In genomic region chr22:38272373-38273134, GRCh38 we compare ENCODE assay signal across 8 cellular contexts. TPM values are rescaled to one million over a fixed set of nuclear protein-coding genes. Genes with fewer than 3 reads are reported as not detected.
DNase-seq lines count a peak whose midpoint lies in the region; ATAC-seq and TF ChIP-seq lines count a peak whose summit lies in the region.

TMEM184B (minus strand) TSS chr22:38273010; CDS start chr22:38247961, 25,049 bp downstream.

- H3K27ac ChIP-seq in OCI-LY3 (ENCODE audit: low read length) (peak within 1 kb of the TSS; percentile 99), esophagus (ENCODE audit: low read depth in 2 of 2, low read length in 1 of 2) (peak within 1 kb of the TSS; percentile 89)

- H2AFZ ChIP-seq in OCI-LY3 (ENCODE audit: low read depth, low read length) = peak within 1 kb of the TSS; percentile 26; the same call in 1 of the 2 replicates

- peak within 1 kb of the TSS; percentile 99 for H3K4me2 ChIP-seq in OCI-LY3 (ENCODE audit: low read length)

- H3K9me3 ChIP-seq in OCI-LY3 (ENCODE audit: insufficient read depth, low read length) (no peaks in the 10 kb centered on the region), esophagus (ENCODE audit: control insufficient read depth in 2 of 2, insufficient read depth in 1 of 2, low read depth in 1 of 2, low read length in 1 of 2) (no peaks in the 10 kb centered on the region), mucosa of stomach (ENCODE audit: control insufficient read depth, low read length) (no peaks in the 10 kb centered on the region)

- H3K4me3 ChIP-seq in OCI-LY3 (ENCODE audit: low read length) (peak within 1 kb of the TSS; percentile 93), esophagus (ENCODE audit: low read depth in 1 of 2, low read length in 2 of 2) (peak within 1 kb of the TSS; percentile 72 to 76), mucosa of stomach (ENCODE audit: low read length) (peak within 1 kb of the TSS; percentile 56)

- H4K20me1 ChIP-seq in OCI-LY3 (ENCODE audit: insufficient read depth, low read length) = peaks cover 49% of the 10 kb centered on the region

- no peak for TF ChIP-seq CTCF in OCI-LY3 (IDR thresholded peaks at IDR 0.05; ENCODE audit: low read depth, low read length)

- WGBS in esophagus, 2 donors = 0 to 1% methylated on average over 72 to 97 of the region's 97 CpGs

- DNase-seq in NCI-H510A treated with DMSO at 0.1 percent for 48 hours (lab: John Stamatoyannopoulos, UW) = peak; percentile 41
- DNase-seq in NCI-H510A (lab: John Stamatoyannopoulos, UW) = no peak
- DNase-seq in activated T-cell treated with anti-CD3 and anti-CD28 coated beads, Interleukin-2, amount 50 U/mL, for 1 hour = peak; percentile 87
- peak; percentile 38 to 62 for DNase-seq in stimulated activated CD8-positive, alpha-beta memory T cell treated with anti-CD3 and anti-CD28 coated beads, Interleukin-4, amount 100 ng/mL, for 4 hours (ENCODE audit: low read depth in 2 of 2, low spot score in 1 of 2)

- H3K9ac ChIP-seq in OCI-LY3 (ENCODE audit: low read length) (peak within 1 kb of the TSS; percentile 89), mucosa of stomach (ENCODE audit: low read length) (peak within 1 kb of the TSS; percentile 90)

- peak; percentile 77 for ATAC-seq in HG03103 (IDR thresholded peaks at IDR 0.05; ENCODE audit: low read depth, unreplicated experiment)

- H3K4me1 ChIP-seq in OCI-LY3 (ENCODE audit: low read length) = peaks cover 67% of the 10 kb centered on the region
- peaks cover 7 to 16% of the 10 kb centered on the region in 2 donors for H3K4me1 ChIP-seq in esophagus (ENCODE audit: control insufficient read depth in 2 of 2, insufficient read depth in 2 of 2, low read length in 1 of 2)
- H3K4me1 ChIP-seq in mucosa of stomach (ENCODE audit: control insufficient read depth, insufficient read depth, low read length) = peaks cover 28% of the 10 kb centered on the region

- peaks cover 44% of the 10 kb centered on the region for H3K36me3 ChIP-seq in OCI-LY3 (replicated peaks; ENCODE audit: low read depth, low read length)
- no peaks in the 10 kb centered on the region for H3K36me3 ChIP-seq in esophagus (ENCODE audit: control insufficient read depth in 2 of 2, insufficient read depth in 2 of 2, low read length in 1 of 2)
- no peaks in the 10 kb centered on the region for H3K36me3 ChIP-seq in mucosa of stomach (ENCODE audit: control insufficient read depth, insufficient read depth, low read length)

- H3K79me2 ChIP-seq in OCI-LY3 (ENCODE audit: low read length) = peaks cover 70% of the 10 kb centered on the region

- H3K27me3 ChIP-seq in OCI-LY3 (ENCODE audit: low read depth, low read length) (no peaks in the 10 kb centered on the region), esophagus (ENCODE audit: control insufficient read depth in 1 of 2, insufficient read depth in 2 of 2, low read length in 2 of 2) (no peaks in the 10 kb centered on the region), mucosa of stomach (ENCODE audit: control insufficient read depth, insufficient read depth, low read length) (no peaks in the 10 kb centered on the region)

RNA-seq across cellular contexts. Expression of gene TMEM184B, which starts in this region (rescaled TPM):
- polyA plus RNA-seq in esophagus = 10 to 100 TPM; 10.8 to 14.4 TPM
